In genomic region chr10:102677736-102678354, GRCh38 we compare ENCODE assay signal across 10 cellular contexts. TPM values are rescaled to one million over a fixed set of nuclear protein-coding genes. Genes with fewer than 3 reads are reported as not detected.
DNase-seq lines count a peak whose midpoint lies in the region; ATAC-seq and TF ChIP-seq lines count a peak whose summit lies in the region.
"Had no signal": no experiment of that assay in that cellular context is flagged by ENCODE, and none has a peak within 500 bp of the region (broad histone marks: within the 10 kb centered on the region; RNA-seq: fewer than 3 reads in every experiment).

No MANE protein-coding gene starts in this region.

- H3K36me3 ChIP-seq in mesenchymal stem cell (ENCODE audit: control insufficient read depth in 1 of 2, insufficient read depth in 2 of 2, low read depth in 1 of 2, low read length in 2 of 2), result peaks cover 14 to 19% of the 10 kb centered on the region in 2 experiments
- H3K36me3 ChIP-seq: adrenal gland had no signal

- no peak overlapping the region for H3K56ac ChIP-seq in H9 (ENCODE audit: insufficient read length, low read depth, low read length)

- H3K79me2 ChIP-seq in H9 (ENCODE audit: insufficient read depth, low read length), result no peaks in the 10 kb centered on the region

- H3K9me3 Mint-ChIP-seq in H9, result no peaks in the 10 kb centered on the region
- H3K9me3 Mint-ChIP-seq in stimulated activated memory B cell treated with anti-CD40 and anti-IgM and Interleukin-4, amounts not matched to agents 10 μg/mL and 1 μg/mL and 100 μg/mL, for 72 hours, result no peaks in the 10 kb centered on the region

- H3K4me1 Mint-ChIP-seq in H9, result peaks cover 64 to 71% of the 10 kb centered on the region in 2 experiments
- peaks cover 37% of the 10 kb centered on the region for H3K4me1 Mint-ChIP-seq in T-helper 17 cell
- peaks cover 36% of the 10 kb centered on the region for H3K4me1 Mint-ChIP-seq in stimulated activated memory B cell treated with anti-CD40 and anti-IgM and Interleukin-4, amounts not matched to agents 10 μg/mL and 1 μg/mL and 100 μg/mL, for 72 hours

- H3K18ac ChIP-seq in H9 (ENCODE audit: insufficient read length, low read depth, low read length) (no peak overlapping the region), mesenchymal stem cell (ENCODE audit: low read depth in 1 of 2, low read length in 2 of 2) (peak overlapping the region; percentile 74 to 90)

- H2AFZ ChIP-seq in H9 (ENCODE audit: low read length) (no peak overlapping the region), mesenchymal stem cell (ENCODE audit: low read depth, low read length) (no peak overlapping the region)

- no peaks in the 10 kb centered on the region for H3K27me3 ChIP-seq in H9 (ENCODE audit: insufficient read depth, low read length)
- H3K27me3 ChIP-seq in mesenchymal stem cell (ENCODE audit: control insufficient read depth in 1 of 2, insufficient read depth in 1 of 2, low read length in 2 of 2), result no peaks in the 10 kb centered on the region
- H3K27me3 ChIP-seq: adrenal gland had no signal

- H3K4ac ChIP-seq in H9 (ENCODE audit: low read depth, low read length), result no peak overlapping the region
- H3K4ac ChIP-seq in mesenchymal stem cell (ENCODE audit: low read depth in 1 of 2, low read length in 2 of 2), result peak overlapping the region; percentile 77 to 79

- H3K14ac ChIP-seq in H9 (ENCODE audit: insufficient read depth, low read length) (no peak overlapping the region), mesenchymal stem cell (ENCODE audit: low read length in 2 of 2) (no peak overlapping the region)

- peaks cover 8 to 19% (median 15%) of the 10 kb centered on the region in 3 experiments; a peak in 6 of 7 replicates for H3K36me3 Mint-ChIP-seq in H9 (ENCODE audit: insufficient read depth in 1 of 3, low read depth in 3 of 3)
- no peaks in the 10 kb centered on the region for H3K36me3 Mint-ChIP-seq in T-helper 17 cell (ENCODE audit: low read depth)
- H3K36me3 Mint-ChIP-seq in stimulated activated memory B cell treated with anti-CD40 and anti-IgM and Interleukin-4, amounts not matched to agents 10 μg/mL and 1 μg/mL and 100 μg/mL, for 72 hours, result peaks cover 7% of the 10 kb centered on the region

- H3K4me3 ChIP-seq in mesenchymal stem cell (ENCODE audit: insufficient read depth in 1 of 2, low read depth in 1 of 2, low read length in 2 of 2), result no peak overlapping the region
- H3K4me3 ChIP-seq: adrenal gland had no signal

- H3K4me1 ChIP-seq in H9 (ENCODE audit: insufficient read depth, low read length) (peaks cover 15% of the 10 kb centered on the region; the same call in 1 of the 2 replicates), mesenchymal stem cell (ENCODE audit: control insufficient read depth, insufficient read depth, low read depth, low read length) (peaks cover 49% of the 10 kb centered on the region)

- no peaks in the 10 kb centered on the region for H4K20me1 ChIP-seq in H9 (ENCODE audit: control insufficient read depth, insufficient read depth, insufficient read length)

- H2BK15ac ChIP-seq in H9 (ENCODE audit: low read depth, low read length) (no peak overlapping the region), mesenchymal stem cell (ENCODE audit: low read depth, poor library complexity, severe bottlenecking) (peak overlapping the region; percentile 73)

- WGBS in H9 (ENCODE audit: extremely low coverage, insufficient read length, low lambda C conversion rate), result no CpG with 5 or more reads among the region's 13 CpGs
- WGBS in mesenchymal stem cell, result 60% methylated on average over 13 of the region's 13 CpGs

- no peaks in the 10 kb centered on the region for H3K23me2 ChIP-seq in H9 (ENCODE audit: insufficient read length, low read depth, low read length, poor library complexity, severe bottlenecking)

- no peak overlapping the region for H4K5ac ChIP-seq in H9 (ENCODE audit: insufficient read length, low read depth, low read length)

- no peak for ATAC-seq in T-helper 17 cell
- ATAC-seq in stimulated activated memory B cell treated with anti-CD40 and anti-IgM and Interleukin-4, amounts not matched to agents 10 μg/mL and 1 μg/mL and 100 μg/mL, for 72 hours, result no peak
- no peak for ATAC-seq in HG03460 (IDR thresholded peaks at IDR 0.05; ENCODE audit: unreplicated experiment)

- H3K79me1 ChIP-seq in H9 (ENCODE audit: insufficient read depth, low read depth, low read length, poor library complexity, severe bottlenecking) (no peaks in the 10 kb centered on the region), mesenchymal stem cell (replicated peaks; ENCODE audit: low read length, poor library complexity, severe bottlenecking) (peaks cover 10% of the 10 kb centered on the region)

- no peaks in the 10 kb centered on the region for H3K27me3 Mint-ChIP-seq in H9 (ENCODE audit: low read depth)
- H3K27me3 Mint-ChIP-seq in T-helper 17 cell, result no peaks in the 10 kb centered on the region
- H3K27me3 Mint-ChIP-seq in stimulated activated memory B cell treated with anti-CD40 and anti-IgM and Interleukin-4, amounts not matched to agents 10 μg/mL and 1 μg/mL and 100 μg/mL, for 72 hours, result no peaks in the 10 kb centered on the region

- H3K4me2 ChIP-seq in H9 (ENCODE audit: insufficient read depth, insufficient read length, low read length) (no peak overlapping the region), mesenchymal stem cell (ENCODE audit: low read length, poor library complexity, severe bottlenecking) (no peak overlapping the region)

- no peak overlapping the region for H2BK20ac ChIP-seq in H9 (ENCODE audit: low read depth, low read length, poor library complexity, severe bottlenecking)

- H2BK5ac ChIP-seq in H9 (ENCODE audit: insufficient read length, low read length) (no peak overlapping the region), mesenchymal stem cell (ENCODE audit: low read depth, low read length, poor library complexity, severe bottlenecking) (peak overlapping the region; percentile 33)

- H3K27ac Mint-ChIP-seq in H9 (peak overlapping the region; percentile 5 to 85 (median 46); a peak in 3 of 7 replicates), T-helper 17 cell (peak overlapping the region; percentile 95)
- H3K27ac Mint-ChIP-seq in stimulated activated memory B cell treated with anti-CD40 and anti-IgM and Interleukin-4, amounts not matched to agents 10 μg/mL and 1 μg/mL and 100 μg/mL, for 72 hours, result peak overlapping the region; percentile 48

- H3K23ac ChIP-seq in H9 (ENCODE audit: insufficient read length, low read depth, low read length) (no peak overlapping the region), mesenchymal stem cell (ENCODE audit: low read length in 2 of 2) (peak overlapping the region in 1 of 2 experiments; percentile 11)

- H3K9ac ChIP-seq in H9 (ENCODE audit: extremely low read depth, insufficient read length, low read length) (no peak overlapping the region), mesenchymal stem cell (ENCODE audit: low read length) (no peak overlapping the region)

- H3K9me3 ChIP-seq in H9 (ENCODE audit: control insufficient read depth, low read depth, low read length) (no peaks in the 10 kb centered on the region), T-helper 17 cell (ENCODE audit: control insufficient read depth, low read length, poor library complexity, severe bottlenecking) (no peaks in the 10 kb centered on the region), mesenchymal stem cell (ENCODE audit: control insufficient read depth, low read length) (no peaks in the 10 kb centered on the region)
- H3K9me3 ChIP-seq: adrenal gland had no signal

- H2AK5ac ChIP-seq in H9 (ENCODE audit: insufficient read length, low read length) (no peak overlapping the region), mesenchymal stem cell (ENCODE audit: low read length, severe bottlenecking) (peak overlapping the region; percentile 98)

- H2BK120ac ChIP-seq in H9 (ENCODE audit: low read depth, low read length, poor library complexity, severe bottlenecking) (no peak overlapping the region), mesenchymal stem cell (ENCODE audit: low read depth, low read length) (peak overlapping the region; percentile 64)

- TF ChIP-seq CTCF in H9 (conservative IDR thresholded peaks at IDR 0.05), result no peak

- H3K4me3 Mint-ChIP-seq in H9 (peak overlapping the region in 1 of 2 experiments; percentile 23; a peak in 2 of 5 replicates), T-helper 17 cell (no peak overlapping the region)
- H3K4me3 Mint-ChIP-seq in stimulated activated memory B cell treated with anti-CD40 and anti-IgM and Interleukin-4, amounts not matched to agents 10 μg/mL and 1 μg/mL and 100 μg/mL, for 72 hours, result no peak overlapping the region

- H2BK12ac ChIP-seq in H9 (ENCODE audit: insufficient read length, low read depth, low read length) (no peak overlapping the region), mesenchymal stem cell (ENCODE audit: low read length in 2 of 2) (peak overlapping the region; percentile 91 to 97)

- H4K8ac ChIP-seq in H9 (replicated peaks; ENCODE audit: insufficient read length, low read depth, low read length) (no peak overlapping the region), mesenchymal stem cell (ENCODE audit: low read length) (peak overlapping the region; percentile 57)

- H3K27ac ChIP-seq in H9 (ENCODE audit: insufficient read length, low read depth, low read length) (no peak overlapping the region), mesenchymal stem cell (ENCODE audit: low read length, poor library complexity, severe bottlenecking) (peak overlapping the region; percentile 89)

- no peak overlapping the region for H4K91ac ChIP-seq in H9 (ENCODE audit: insufficient read length, low read depth, low read length)
- H4K91ac ChIP-seq in mesenchymal stem cell (ENCODE audit: low read length), result peak overlapping the region; percentile 88

- no peak overlapping the region for H3T11ph ChIP-seq in H9 (ENCODE audit: low read length)

- DNase-seq in H9 (no peak), T-helper 17 cell (no peak), mesenchymal stem cell (no peak), NCI-H345 (lab: John Stamatoyannopoulos, UW) (no peak), COLO829 (ENCODE audit: low spot score) (no peak)
- DNase-seq: effector memory CD4-positive, alpha-beta T cell; NCI-H1694 treated with DMSO at 0.1 percent for 48 hours had no signal

RNA-seq across cellular contexts. Expression of gene TRIM8, which starts 33.6 kb away (rescaled TPM):
- total RNA-seq in H9 (2021), result 37.0 and 40.6 TPM in 2 replicates
- 10 to 100 TPM; 63.6 to 73.0 TPM for total RNA-seq in T-helper 17 cell
- 113 TPM for polyA plus RNA-seq in mesenchymal stem cell (2013, experiment 1 of 2)
- polyA plus RNA-seq in mesenchymal stem cell (2013, experiment 2 of 2), result 115 TPM

RNA-seq across cellular contexts. Expression of gene ARL3, which starts 36.4 kb away (rescaled TPM):
- total RNA-seq in H9 (2021), result 16.5 and 16.9 TPM in 2 replicates
- total RNA-seq in T-helper 17 cell, result 1 to 10 TPM; 3.2 to 3.7 TPM
- 24.6 TPM for polyA plus RNA-seq in mesenchymal stem cell (2013, experiment 1 of 2)
- polyA plus RNA-seq in mesenchymal stem cell (2013, experiment 2 of 2), result 25.9 TPM

RNA-seq across cellular contexts. Expression of gene SFXN2, which starts 36.6 kb away (rescaled TPM):
- total RNA-seq in H9 (2021) (32.7 and 34.7 TPM in 2 replicates), T-helper 17 cell (1 to 10 TPM; 5.6 to 7.9 TPM)
- polyA plus RNA-seq in mesenchymal stem cell (2013, experiment 1 of 2), result 3.8 TPM
- polyA plus RNA-seq in mesenchymal stem cell (2013, experiment 2 of 2), result 3.7 TPM
